In the genomic region with DNA sequence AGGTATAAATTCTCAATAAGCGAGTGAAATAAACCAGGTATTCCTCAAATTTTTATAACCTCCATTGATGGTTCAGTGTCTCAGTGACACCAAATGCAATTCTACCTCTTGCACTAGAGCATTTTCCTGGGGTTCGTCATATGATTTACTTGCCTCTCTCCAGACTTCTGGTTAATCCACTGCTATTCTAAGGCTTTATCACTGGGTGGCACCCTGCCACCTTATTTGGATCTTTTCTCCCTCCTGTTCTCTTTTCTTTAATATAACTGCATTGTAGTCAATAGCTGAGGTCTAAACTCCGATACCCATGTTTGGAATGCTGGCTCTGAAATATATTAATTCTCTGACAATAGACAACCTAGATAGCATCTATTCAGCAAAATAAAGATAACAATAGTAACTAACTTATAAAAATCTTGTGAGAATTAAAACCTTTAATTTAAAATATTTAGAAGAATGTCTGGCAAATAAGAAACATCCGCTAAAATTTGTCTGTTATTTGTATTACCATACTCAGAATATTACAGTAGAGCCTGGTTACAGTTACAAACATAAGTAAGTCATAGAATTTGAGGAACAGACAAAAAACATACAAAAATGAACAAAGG, we compare ENCODE assay signal across 8 cellular contexts.
DNase-seq lines count a peak whose midpoint lies in the region; ATAC-seq and TF ChIP-seq lines count a peak whose summit lies in the region.

No MANE protein-coding gene starts in this region.

- H3K36me3 ChIP-seq in Panc1 (ENCODE audit: control insufficient read depth, insufficient read depth, low read length), result no peaks in the 10 kb centered on the region
- no peaks in the 10 kb centered on the region for H3K36me3 ChIP-seq in vagina
- H3K36me3 ChIP-seq in esophagus squamous epithelium, result no peaks in the 10 kb centered on the region

- no peak for TF ChIP-seq POLR2A in vagina (IDR thresholded peaks at IDR 0.05)
- TF ChIP-seq POLR2A in esophagus squamous epithelium (IDR thresholded peaks at IDR 0.05), result no peak

- H3K9me3 ChIP-seq in Panc1 (ENCODE audit: control insufficient read depth, insufficient read depth, low read depth, low read length) (no peaks in the 10 kb centered on the region), vagina (no peaks in the 10 kb centered on the region), esophagus squamous epithelium (no peaks in the 10 kb centered on the region)

- no peak overlapping the region for H3K4me3 ChIP-seq in Panc1 (ENCODE audit: low read depth in 2 of 2, low read length in 2 of 2)
- H3K4me3 ChIP-seq in epithelial cell of esophagus (ENCODE audit: low read length), result no peak overlapping the region
- H3K4me3 ChIP-seq in vagina, result no peak overlapping the region
- no peak overlapping the region for H3K4me3 ChIP-seq in esophagus squamous epithelium

- ATAC-seq in Panc1, result peak; percentile 78; the same call in 1 of the 2 replicates

- no peaks in the 10 kb centered on the region for H3K27me3 ChIP-seq in Panc1 (ENCODE audit: control insufficient read depth, insufficient read depth, low read length)
- no peaks in the 10 kb centered on the region for H3K27me3 ChIP-seq in vagina
- no peaks in the 10 kb centered on the region for H3K27me3 ChIP-seq in esophagus squamous epithelium

- BruUV-seq in Panc1 (replicated peaks; lab: Mats Ljungman, UMichigan), result no TSS peak

- 39 to 45% methylated on average over 4 of the region's 4 CpGs for WGBS in esophagus squamous epithelium, 2 donors

- no peaks in the 10 kb centered on the region for H3K36me3 Mint-ChIP-seq in activated T-helper 2 cell treated with anti-CD3 and anti-CD28 coated beads, Interferon-gamma antibody, Interleukin-2, Interleukin-4, amounts not matched to agents 10 μg/mL and 5 μg/mL and 100 μg/mL, durations not matched to agents 14 hours and 24 hours and 36 hours (ENCODE audit: low read depth)

- POLR2A ChIA-PET in Panc1 (lab: Charles Lee), result no interaction called here

- CTCF ChIA-PET in Panc1 (lab: Charles Lee), result no interaction called here

- TF ChIP-seq CTCF in Panc1 (IDR thresholded peaks at IDR 0.05), result peak; percentile 72; the same call in 1 of the 2 replicates
- peak; percentile 70 for TF ChIP-seq CTCF in epithelial cell of esophagus (IDR thresholded peaks at IDR 0.05; ENCODE audit: insufficient read depth, low read depth, low read length, missing control alignments)
- TF ChIP-seq CTCF in vagina (IDR thresholded peaks at IDR 0.05), result no peak
- TF ChIP-seq CTCF in esophagus squamous epithelium (IDR thresholded peaks at IDR 0.05), result peak in 3 of 6 experiments; percentile 15 to 31 (median 28)

- peaks cover under 1% of the 10 kb centered on the region; the same call in 1 of the 2 replicates for H3K4me1 ChIP-seq in Panc1 (ENCODE audit: control insufficient read depth, insufficient read depth, low read length)
- no peaks in the 10 kb centered on the region for H3K4me1 ChIP-seq in vagina
- H3K4me1 ChIP-seq in esophagus squamous epithelium, result peaks cover 0 to 26% (median 0%) of the 10 kb centered on the region in 3 donors

- intact Hi-C loops in Panc1 (cut with micrococcal nuclease; ENCODE audit: unreplicated experiment) (loop anchor here (10.0 kb wide), 1 partner anchor 210 kb away; no protein-coding TSS in a partner anchor), vagina (cut with DNase I) (no loop called here), esophagus squamous epithelium (cut with DNase I) (no loop called here)
- intact Hi-C loops in activated T-helper 2 cell treated with anti-CD3 and anti-CD28 coated beads, Interferon-gamma antibody, Interleukin-2, Interleukin-4, amounts not matched to agents 10 μg/mL and 5 μg/mL and 100 μg/mL, durations not matched to agents 14 hours and 24 hours and 36 hours (cut with micrococcal nuclease), result no loop called here

- in situ Hi-C loops in Panc1 (cut with HindIII; ENCODE audit: low pct_unique_long_range_greater_than_20kb, low sequenced_read_pairs), result no loop called here

- H3K27ac Mint-ChIP-seq in activated T-helper 2 cell treated with anti-CD3 and anti-CD28 coated beads, Interferon-gamma antibody, Interleukin-2, Interleukin-4, amounts not matched to agents 10 μg/mL and 5 μg/mL and 100 μg/mL, durations not matched to agents 14 hours and 24 hours and 36 hours, result no peak overlapping the region

- H3K9me3 Mint-ChIP-seq in activated T-helper 2 cell treated with anti-CD3 and anti-CD28 coated beads, Interferon-gamma antibody, Interleukin-2, Interleukin-4, amounts not matched to agents 10 μg/mL and 5 μg/mL and 100 μg/mL, durations not matched to agents 14 hours and 24 hours and 36 hours, result no peaks in the 10 kb centered on the region

- H3K4me3 Mint-ChIP-seq in activated T-helper 2 cell treated with anti-CD3 and anti-CD28 coated beads, Interferon-gamma antibody, Interleukin-2, Interleukin-4, amounts not matched to agents 10 μg/mL and 5 μg/mL and 100 μg/mL, durations not matched to agents 14 hours and 24 hours and 36 hours (ENCODE audit: low read depth), result no peak overlapping the region

- H3K4me1 Mint-ChIP-seq in activated T-helper 2 cell treated with anti-CD3 and anti-CD28 coated beads, Interferon-gamma antibody, Interleukin-2, Interleukin-4, amounts not matched to agents 10 μg/mL and 5 μg/mL and 100 μg/mL, durations not matched to agents 14 hours and 24 hours and 36 hours (ENCODE audit: low read depth), result no peaks in the 10 kb centered on the region

- DNase-seq in EL, result peak; percentile 57
- DNase-seq in LoVo (ENCODE audit: low spot score), result peak; percentile 22
- DNase-seq in Panc1 (ENCODE audit: low read depth, low spot score), result peak; percentile 12
- DNase-seq in epithelial cell of esophagus (ENCODE audit: low read depth), result peak; percentile 73
- peak; percentile 49 for DNase-seq in retina
- no peak for DNase-seq in activated T-helper 2 cell treated with anti-CD3 and anti-CD28 coated beads, Interferon-gamma antibody, Interleukin-2, Interleukin-4, amounts not matched to agents 10 μg/mL and 5 μg/mL and 100 μg/mL, durations not matched to agents 14 hours and 24 hours and 36 hours (ENCODE audit: low spot score)
- no peak for DNase-seq in vagina (ENCODE audit: extremely low spot score in 2 of 2)
- DNase-seq in esophagus squamous epithelium (lab: John Stamatoyannopoulos, UW), result no peak

- no peaks in the 10 kb centered on the region for H3K27me3 Mint-ChIP-seq in activated T-helper 2 cell treated with anti-CD3 and anti-CD28 coated beads, Interferon-gamma antibody, Interleukin-2, Interleukin-4, amounts not matched to agents 10 μg/mL and 5 μg/mL and 100 μg/mL, durations not matched to agents 14 hours and 24 hours and 36 hours (ENCODE audit: low read depth)

- no peak overlapping the region for H3K27ac ChIP-seq in Panc1 (ENCODE audit: low read length)
- H3K27ac ChIP-seq in vagina, result no peak overlapping the region
- H3K27ac ChIP-seq in esophagus squamous epithelium, result no peak overlapping the region

Comparison
In these comparisons a context has a peak if more than half of its experiments do, and no peak if none do; other contexts are left out.
1. DNase-seq: peak in EL (single experiment), LoVo (single experiment), Panc1 (single experiment), epithelial cell of esophagus (single experiment) and retina (single experiment); none in activated T-helper 2 cell treated with anti-CD3 and anti-CD28 coated beads, Interferon-gamma antibody, Interleukin-2, Interleukin-4, amounts not matched to agents 10 μg/mL and 5 μg/mL and 100 μg/mL, durations not matched to agents 14 hours and 24 hours and 36 hours (single experiment), vagina (0 of 2) and esophagus squamous epithelium (single experiment).
2. CTCF ChIP-seq: peak in Panc1 (single experiment) and epithelial cell of esophagus (single experiment); none in vagina (0 of 3).